Comparison of ENCODE assay signal across 11 cellular contexts in the genomic region with DNA sequence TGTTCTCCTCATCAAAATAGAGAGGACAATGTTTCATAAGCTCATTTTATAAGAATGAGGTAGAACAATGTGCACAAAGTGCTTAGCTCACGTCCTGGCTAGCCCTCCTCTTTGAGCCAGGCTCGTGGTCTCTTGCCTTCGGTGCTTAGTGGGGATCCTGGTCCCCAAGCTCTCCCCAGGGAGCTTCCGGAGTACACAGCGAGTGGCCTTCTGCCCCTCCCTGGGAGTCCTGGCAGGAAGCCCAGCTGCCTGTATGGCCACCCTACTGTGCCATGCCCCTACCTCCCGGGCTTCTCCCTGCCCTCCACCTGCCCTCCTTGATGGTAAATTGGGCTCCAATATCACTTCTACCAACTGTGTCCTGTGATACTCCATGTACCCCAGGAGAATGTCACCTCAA. TPM values are rescaled to one million over a fixed set of nuclear protein-coding genes. Genes with fewer than 3 reads are reported as not detected.
DNase-seq lines count a peak whose midpoint lies in the region; TF ChIP-seq lines count a peak whose summit lies in the region.
"Had no signal": no experiment of that assay in that cellular context is flagged by ENCODE, and none has a peak within 500 bp of the region (broad histone marks: within the 10 kb centered on the region; RNA-seq: fewer than 3 reads in every experiment).

No MANE protein-coding gene starts in this region.

- intact Hi-C loops in activated CD4-positive, alpha-beta T cell treated with anti-CD3 and anti-CD28 coated beads, Interleukin-2, amount 10 ng/mL, durations not matched to agents 24 days and 14 days (cut with micrococcal nuclease) = loop anchor here (1.0 to 5.0 kb wide), 6 partner anchors 8 to 395 kb away; partner anchors contain the start of genes OGDH, PPIA and TMED4
- intact Hi-C loops in stomach (cut with DNase I; ENCODE audit: low total_unique reads) (loop anchor here (10.0 kb wide), 1 partner anchor 157 kb away; no protein-coding TSS in a partner anchor), ovary (cut with DNase I) (loop anchor here in 1 of 4 donors (5.0 kb wide), 1 partner anchor 86 kb away; no protein-coding TSS in a partner anchor), lower leg skin (cut with DNase I; ENCODE audit: low total_unique reads) (no loop called here), Calu3 (cut with micrococcal nuclease; ENCODE audit: unreplicated experiment) (no loop called here)

- H3K36me3 ChIP-seq in duodenal mucosa (ENCODE audit: control insufficient read depth in 1 of 2, insufficient read depth in 2 of 2, low read length in 2 of 2) = peaks cover 10 to 35% of the 10 kb centered on the region in 2 donors
- H3K36me3 ChIP-seq in stomach = peaks cover 9 to 71% (median 67%) of the 10 kb centered on the region in 4 donors
- H3K36me3 ChIP-seq in ovary = no peaks in the 10 kb centered on the region

- no peaks in the 10 kb centered on the region for H3K27me3 Mint-ChIP-seq in activated CD4-positive, alpha-beta T cell treated with anti-CD3 and anti-CD28 coated beads, Interleukin-2, amount 10 ng/mL, durations not matched to agents 24 days and 14 days
- no peaks in the 10 kb centered on the region for H3K27me3 Mint-ChIP-seq in Calu3 (ENCODE audit: unreplicated experiment)

- peak; percentile 77 for DNase-seq in activated CD4-positive, alpha-beta T cell treated with anti-CD3 and anti-CD28 coated beads, Interleukin-2, amount 10 ng/mL, durations not matched to agents 24 days and 14 days
- no peak for DNase-seq in activated CD4-positive, alpha-beta T cell treated with anti-CD3 and anti-CD28 coated beads for 1 hour
- peak; percentile 80 for DNase-seq in NCI-H345 (lab: John Stamatoyannopoulos, UW)
- DNase-seq in stomach = peak; percentile 41
- DNase-seq in ovary = no peak
- no peak for DNase-seq in lower leg skin (ENCODE audit: low spot score in 2 of 2)
- no peak for DNase-seq in Calu3
- DNase-seq: NCI-H1105 treated with DMSO at 0.1 percent for 48 hours, nucleus accumbens had no signal

- peak overlapping the region; percentile 40 to 51 for H3K9ac ChIP-seq in duodenal mucosa (ENCODE audit: low read depth in 1 of 2, low read length in 2 of 2)

- H3K27ac Mint-ChIP-seq in activated CD4-positive, alpha-beta T cell treated with anti-CD3 and anti-CD28 coated beads, Interleukin-2, amount 10 ng/mL, durations not matched to agents 24 days and 14 days = peak overlapping the region; percentile 90
- H3K27ac Mint-ChIP-seq in Calu3 (ENCODE audit: unreplicated experiment) = no peak overlapping the region

- H3K4me3 ChIP-seq in duodenal mucosa (ENCODE audit: low read depth in 1 of 2, low read length in 2 of 2) (peak overlapping the region; percentile 33 to 66), stomach (peak overlapping the region; percentile 3 to 44 (median 25)), ovary (no peak overlapping the region), lower leg skin (ENCODE audit: low read depth, poor library complexity, severe bottlenecking) (no peak overlapping the region)

- TF ChIP-seq POLR2A in stomach (IDR thresholded peaks at IDR 0.05) = no peak
- TF ChIP-seq POLR2A in ovary (IDR thresholded peaks at IDR 0.05) = no peak
- no peak for TF ChIP-seq POLR2A in lower leg skin (IDR thresholded peaks at IDR 0.05)

- H3K27me3 ChIP-seq in duodenal mucosa (ENCODE audit: control insufficient read depth in 1 of 2, insufficient read depth in 2 of 2, low read length in 2 of 2) = no peaks in the 10 kb centered on the region
- H3K27me3 ChIP-seq in stomach = no peaks in the 10 kb centered on the region
- H3K27me3 ChIP-seq in ovary = no peaks in the 10 kb centered on the region

- H3K36me3 Mint-ChIP-seq in activated CD4-positive, alpha-beta T cell treated with anti-CD3 and anti-CD28 coated beads, Interleukin-2, amount 10 ng/mL, durations not matched to agents 24 days and 14 days (ENCODE audit: low read depth) = peaks cover 67% of the 10 kb centered on the region
- H3K36me3 Mint-ChIP-seq in Calu3 (ENCODE audit: insufficient read depth, unreplicated experiment) = peaks cover 35% of the 10 kb centered on the region

- no peaks in the 10 kb centered on the region for H3K9me3 Mint-ChIP-seq in activated CD4-positive, alpha-beta T cell treated with anti-CD3 and anti-CD28 coated beads, Interleukin-2, amount 10 ng/mL, durations not matched to agents 24 days and 14 days
- H3K9me3 Mint-ChIP-seq in Calu3 (ENCODE audit: low read depth, unreplicated experiment) = no peaks in the 10 kb centered on the region

- TF ChIP-seq EP300 in stomach (IDR thresholded peaks at IDR 0.05) (no peak), ovary (IDR thresholded peaks at IDR 0.05) (no peak)

- H3K27ac ChIP-seq in duodenal mucosa (ENCODE audit: low read depth, low read length) (peak overlapping the region; percentile 54), stomach (peak overlapping the region; percentile 41 to 76 (median 62)), ovary (no peak overlapping the region)

- BruUV-seq in Calu3 (replicated peaks; lab: Mats Ljungman, UMichigan) = no TSS peak

- H3K4me1 ChIP-seq in duodenal mucosa (ENCODE audit: control insufficient read depth in 1 of 2, insufficient read depth in 2 of 2, low read length in 2 of 2) (peaks cover 25 to 41% of the 10 kb centered on the region in 2 donors), stomach (peaks cover 0 to 38% (median 13%) of the 10 kb centered on the region in 4 donors), ovary (ENCODE audit: insufficient read depth) (no peaks in the 10 kb centered on the region)

- H3K4me1 Mint-ChIP-seq in activated CD4-positive, alpha-beta T cell treated with anti-CD3 and anti-CD28 coated beads, Interleukin-2, amount 10 ng/mL, durations not matched to agents 24 days and 14 days = peaks cover 55% of the 10 kb centered on the region
- peaks cover 11% of the 10 kb centered on the region for H3K4me1 Mint-ChIP-seq in Calu3 (ENCODE audit: low read depth, unreplicated experiment)

- CTCF ChIA-PET in Calu3 (lab: Charles Lee) = interaction anchor here (0.7 kb wide), 1 partner anchor 719 kb away, joined by 3 read pairs; no protein-coding TSS in a partner anchor

- H3K9me3 ChIP-seq in duodenal mucosa (ENCODE audit: control insufficient read depth in 1 of 2, low read length in 2 of 2) = no peaks in the 10 kb centered on the region
- no peaks in the 10 kb centered on the region for H3K9me3 ChIP-seq in stomach
- no peaks in the 10 kb centered on the region for H3K9me3 ChIP-seq in ovary

- H3K4me3 Mint-ChIP-seq in activated CD4-positive, alpha-beta T cell treated with anti-CD3 and anti-CD28 coated beads, Interleukin-2, amount 10 ng/mL, durations not matched to agents 24 days and 14 days = peak overlapping the region; percentile 93
- H3K4me3 Mint-ChIP-seq in Calu3 (ENCODE audit: low read depth, unreplicated experiment) = no peak overlapping the region

- TF ChIP-seq CTCF in stomach (IDR thresholded peaks at IDR 0.05) (no peak), ovary (IDR thresholded peaks at IDR 0.05) (no peak), lower leg skin (IDR thresholded peaks at IDR 0.05) (no peak), Calu3 (IDR thresholded peaks at IDR 0.05; ENCODE audit: unreplicated experiment) (no peak)

- 19 to 43% (median 34%) methylated on average over 6 of the region's 6 CpGs for WGBS in stomach, 5 donors
- WGBS in ovary, 3 donors = 61 to 70% (median 62%) methylated on average over 6 of the region's 6 CpGs
- 51 to 78% methylated on average over 6 of the region's 6 CpGs for WGBS in lower leg skin, 2 donors

RNA-seq across cellular contexts. Expression of gene MYO1G, which starts 0.9 kb away (rescaled TPM):
- total RNA-seq in activated CD4-positive, alpha-beta T cell treated with anti-CD3 and anti-CD28 coated beads, Interleukin-2, amount 10 ng/mL, durations not matched to agents 24 days and 14 days = 283 and 290 TPM in 2 replicates
- 10 to 100 TPM in 1 of 5 donors, 1 to 10 TPM in 4; 1.7 to 16.7 (median 4.0) TPM for total RNA-seq in stomach
- polyA plus RNA-seq in stomach = 1 to 10 TPM; 2.0 to 3.4 (median 3.2) TPM
- total RNA-seq in ovary = 1 to 10 TPM in 4 of 7 donors, under 1 TPM in 3; 0.48 to 2.4 (median 1.0) TPM
- polyA plus RNA-seq in ovary = 1 to 10 TPM in 1 of 2 donors, under 1 TPM in 1; 0.64 to 1.1 TPM
- total RNA-seq in lower leg skin = 1 to 10 TPM; 1.1 to 3.0 (median 2.2) TPM
- 0.33 and 0.39 TPM in 2 replicates for total RNA-seq in Calu3 (2022)
- total RNA-seq: glomerular endothelial cell had no signal

RNA-seq across cellular contexts. Expression of gene CCM2, which starts 22.0 kb away (rescaled TPM):
- 59.2 and 63.1 TPM in 2 replicates for total RNA-seq in activated CD4-positive, alpha-beta T cell treated with anti-CD3 and anti-CD28 coated beads, Interleukin-2, amount 10 ng/mL, durations not matched to agents 24 days and 14 days
- total RNA-seq in stomach (10 to 100 TPM in 4 of 5 donors, 1 to 10 TPM in 1; 1.8 to 31.7 (median 17.2) TPM), ovary (10 to 100 TPM; 16.2 to 34.6 (median 23.5) TPM), lower leg skin (10 to 100 TPM; 25.1 to 45.7 (median 32.6) TPM), Calu3 (2022) (59.8 and 62.9 TPM in 2 replicates)
- polyA plus RNA-seq in stomach (10 to 100 TPM; 33.1 to 39.0 (median 38.7) TPM), ovary (10 to 100 TPM; 21.2 to 23.1 TPM)

Comparison
In these comparisons a context has a peak if more than half of its experiments do, and no peak if none do; other contexts are left out.
1. DNase-seq: peak in activated CD4-positive, alpha-beta T cell treated with anti-CD3 and anti-CD28 coated beads, Interleukin-2, amount 10 ng/mL, durations not matched to agents 24 days and 14 days (single experiment), NCI-H345 (single experiment) and stomach (single experiment); none in activated CD4-positive, alpha-beta T cell treated with anti-CD3 and anti-CD28 coated beads for 1 hour (single experiment), ovary (0 of 5), lower leg skin (0 of 2) and Calu3 (single experiment).
2. H3K27ac ChIP-seq: peak in duodenal mucosa (single experiment) and stomach (5 of 5); none in ovary (0 of 2).
3. H3K4me3 ChIP-seq: peak in duodenal mucosa (2 of 2) and stomach (4 of 4); none in ovary (single experiment) and lower leg skin (single experiment).
4. RNA of gene MYO1G, which starts 0.9 kb away (total RNA-seq): 283 to 290 TPM in activated CD4-positive, alpha-beta T cell treated with anti-CD3 and anti-CD28 coated beads, Interleukin-2, amount 10 ng/mL, durations not matched to agents 24 days and 14 days; 1.7 to 16.7 TPM in stomach, 1.1 to 3.0 TPM in lower leg skin, 0.48 to 2.4 TPM in ovary and 0.33 to 0.39 TPM in Calu3; every median in the first group is over 10 times any median in the second.
5. intact Hi-C loops: an anchor here in activated CD4-positive, alpha-beta T cell treated with anti-CD3 and anti-CD28 coated beads, Interleukin-2, amount 10 ng/mL, durations not matched to agents 24 days and 14 days (1.0 to 5.0 kb wide) and stomach (10.0 kb wide); none called in lower leg skin and Calu3.